Comparison of ENCODE assay signal across 7 cellular contexts in the genomic region with DNA sequence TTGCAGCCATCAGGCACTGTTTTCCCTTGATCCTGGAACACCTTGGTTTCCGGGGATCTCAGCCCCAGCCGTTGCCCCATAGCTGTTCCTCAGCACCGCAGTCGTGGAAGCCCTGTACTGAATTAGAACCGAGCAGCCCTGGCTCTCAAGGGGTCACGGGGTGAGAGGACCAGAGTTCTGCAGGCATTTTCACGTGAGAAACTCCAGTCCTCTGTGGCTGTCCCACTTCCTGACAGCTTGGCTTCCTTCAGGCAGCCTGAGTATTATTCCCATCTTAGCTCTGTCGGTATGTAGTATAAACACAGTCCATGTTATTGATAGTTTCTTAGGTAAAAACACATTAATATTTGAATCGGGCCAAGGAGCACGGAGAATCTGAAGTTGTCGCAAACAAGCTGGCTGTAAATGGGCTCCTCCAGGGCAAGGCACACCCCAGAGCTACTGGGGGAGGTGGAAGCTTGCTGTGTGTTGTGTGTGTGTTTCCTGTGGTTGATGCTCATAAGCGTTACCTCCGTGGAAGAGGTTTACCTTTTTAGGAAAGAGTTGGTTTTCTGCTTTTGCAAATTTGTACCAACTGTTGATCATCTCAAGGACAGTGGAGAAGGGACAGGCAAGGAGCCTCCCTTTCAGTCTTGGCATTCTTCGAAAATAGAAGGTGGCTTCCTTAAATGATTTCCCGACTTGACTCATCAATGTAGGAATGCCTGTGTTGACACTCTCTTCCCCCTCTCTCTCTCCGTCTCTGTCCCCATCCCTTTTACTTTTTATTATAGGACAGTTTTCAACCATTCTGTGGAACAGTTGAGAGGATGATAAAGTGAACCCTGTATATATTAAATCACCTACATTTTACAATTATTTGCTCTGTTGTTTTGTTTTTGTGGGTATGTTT.
DNase-seq lines count a peak whose midpoint lies in the region; FAIRE-seq and TF ChIP-seq lines count a peak whose summit lies in the region.

No MANE protein-coding gene starts in this region.

- H4K20me1 ChIP-seq in endothelial cell of umbilical vein (replicated peaks; ENCODE audit: control insufficient read depth, extremely low read depth, insufficient read depth, low read length) = no peaks in the 10 kb centered on the region

- peak; percentile 46 for FAIRE-seq in endothelial cell of umbilical vein (lab: Jason Lieb, UNC)

- H3K4me1 ChIP-seq in HUES48 (ENCODE audit: control insufficient read depth, insufficient read depth, low read length) (peaks cover 17% of the 10 kb centered on the region), endothelial cell of umbilical vein (ENCODE audit: control insufficient read depth, extremely low read depth, insufficient read depth, low read length) (peaks cover 9% of the 10 kb centered on the region)

- H3K4me3 ChIP-seq in HUES48 (ENCODE audit: low read depth, low read length) = no peak overlapping the region
- H3K4me3 ChIP-seq in endothelial cell of umbilical vein (replicated peaks in 1 of 3; ENCODE audit: insufficient read depth in 1 of 3, low read depth in 1 of 3, low read length in 3 of 3) = no peak overlapping the region

- CTCF ChIA-PET in endothelial cell of umbilical vein (lab: Charles Lee) = interaction anchor here (1.1 to 1.7 kb wide), 3 partner anchors 8 to 356 kb away, joined by 3 to 4 read pairs (median 3); no protein-coding TSS in a partner anchor

- H3K9me1 ChIP-seq in endothelial cell of umbilical vein (replicated peaks; ENCODE audit: control insufficient read depth, extremely low read depth, insufficient read depth, low read length) = no peaks in the 10 kb centered on the region

- H3K9me3 ChIP-seq in HUES48 (ENCODE audit: control insufficient read depth, insufficient read depth, low read length) = no peaks in the 10 kb centered on the region
- H3K9me3 ChIP-seq in endothelial cell of umbilical vein (replicated peaks; ENCODE audit: control insufficient read depth, insufficient read depth, low read length) = no peaks in the 10 kb centered on the region

- H3K27me3 ChIP-seq in HUES48 (ENCODE audit: control insufficient read depth, insufficient read depth, low read length) = no peaks in the 10 kb centered on the region
- H3K27me3 ChIP-seq in endothelial cell of umbilical vein (ENCODE audit: control insufficient read depth in 2 of 2, insufficient read depth in 2 of 2, low read length in 2 of 2) = no peaks in the 10 kb centered on the region

- peak; percentile 53 for DNase-seq in activated CD4-positive, alpha-beta T cell treated with anti-CD3 and anti-CD28 coated beads for 48 hours
- DNase-seq in endothelial cell of umbilical vein (ENCODE audit: low read depth, low spot score) (peak; percentile 51), amniotic stem cell (lab: John Stamatoyannopoulos, UW) (no peak), epidermal melanocyte (ENCODE audit: insufficient read length, low spot score) (no peak), iPS-NIHi11 (ENCODE audit: low spot score) (no peak)
- peak in 5 of 6 experiments; percentile 19 to 74 (median 61) for DNase-seq in stimulated activated naive CD4-positive, alpha-beta T cell (lab: John Stamatoyannopoulos, UW)

- POLR2A ChIA-PET in endothelial cell of umbilical vein (lab: Charles Lee) = no interaction called here

- H3K27ac ChIP-seq in HUES48 (ENCODE audit: low read depth, low read length) = peak overlapping the region; percentile 2
- no peak overlapping the region for H3K27ac ChIP-seq in endothelial cell of umbilical vein (ENCODE audit: insufficient read depth, low read depth, low read length)

- TF ChIP-seq CTCF in endothelial cell of umbilical vein (IDR thresholded peaks at IDR 0.05; ENCODE audit: extremely low read depth in 1 of 2, insufficient read depth in 1 of 2, low read depth in 1 of 2, low read length in 2 of 2) = no peak

- H2AFZ ChIP-seq in endothelial cell of umbilical vein (ENCODE audit: low read depth, low read length) = no peak overlapping the region

- intact Hi-C loops in endothelial cell of umbilical vein (cut with micrococcal nuclease) = no loop called here

- dilution Hi-C loops in endothelial cell of umbilical vein (cut with MboI; ENCODE audit: extremely low pct_ligation_motif_present, low sequenced_read_pairs) = no loop called here

- H3K36me3 ChIP-seq in HUES48 (ENCODE audit: control insufficient read depth, insufficient read depth, low read length) = no peaks in the 10 kb centered on the region
- peaks cover 0 to 5% of the 10 kb centered on the region in 2 experiments for H3K36me3 ChIP-seq in endothelial cell of umbilical vein (ENCODE audit: control insufficient read depth in 2 of 2, extremely low read depth in 1 of 2, insufficient read depth in 2 of 2, low read length in 2 of 2)

- no peak overlapping the region for H3K4me2 ChIP-seq in endothelial cell of umbilical vein (ENCODE audit: insufficient read depth, low read length)

- no peaks in the 10 kb centered on the region for H3K79me2 ChIP-seq in endothelial cell of umbilical vein (ENCODE audit: control insufficient read depth, insufficient read depth, low read length)

- no TSS peak for BruUV-seq in endothelial cell of umbilical vein (replicated peaks; lab: Mats Ljungman, UMichigan)

- H3K9ac ChIP-seq in HUES48 (ENCODE audit: low read depth, low read length) = no peak overlapping the region
- no peak overlapping the region for H3K9ac ChIP-seq in endothelial cell of umbilical vein (replicated peaks; ENCODE audit: extremely low read depth, insufficient read depth, low read length)

- no peak for TF ChIP-seq POLR2A in endothelial cell of umbilical vein (IDR thresholded peaks at IDR 0.05; ENCODE audit: low read depth, low read length)

TF ChIP-seq in endothelial cell of umbilical vein, 7 proteins besides CTCF, POLR2A, EP300 and RAD21:
- TF ChIP-seq JUN (IDR thresholded peaks at IDR 0.05; ENCODE audit: borderline replicate concordance, insufficient read depth, insufficient read length, low read depth) (no peak), POLR2AphosphoS5 (IDR thresholded peaks at IDR 0.05; ENCODE audit: insufficient read depth, low read depth, low read length) (no peak), GATA2 (IDR thresholded peaks at IDR 0.05; ENCODE audit: insufficient read depth, insufficient read length, low read depth, low read length) (no peak), EZH2 (IDR thresholded peaks at IDR 0.05; ENCODE audit: borderline replicate concordance, low read depth, low read length, severe bottlenecking) (no peak), MYC (IDR thresholded peaks at IDR 0.05; ENCODE audit: low read depth, low read length) (no peak), FOS (IDR thresholded peaks at IDR 0.05; ENCODE audit: borderline replicate concordance, insufficient read depth, low read length) (no peak)
- TF ChIP-seq, protein P1, sequence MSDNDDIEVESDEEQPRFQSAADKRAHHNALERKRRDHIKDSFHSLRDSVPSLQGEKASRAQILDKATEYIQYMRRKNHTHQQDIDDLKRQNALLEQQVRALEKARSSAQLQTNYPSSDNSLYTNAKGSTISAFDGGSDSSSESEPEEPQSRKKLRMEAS (IDR thresholded peaks at IDR 0.05; ENCODE audit: insufficient read depth, insufficient read length) = no peak
TF ChIP-seq in endothelial cell of umbilical vein: peak in this region for 0.

Comparison
In these comparisons a context has a peak if more than half of its experiments do, and no peak if none do; other contexts are left out.
1. DNase-seq: peak in activated CD4-positive, alpha-beta T cell treated with anti-CD3 and anti-CD28 coated beads for 48 hours (single experiment), endothelial cell of umbilical vein (single experiment) and stimulated activated naive CD4-positive, alpha-beta T cell (5 of 6); none in amniotic stem cell (single experiment), epidermal melanocyte (single experiment) and iPS-NIHi11 (single experiment).